25 cellular contexts compared by ENCODE assay signal in genomic region chr14:71004481-71004880, GRCh38.
DNase-seq lines count a peak whose midpoint lies in the region; ATAC-seq, FAIRE-seq and TF ChIP-seq lines count a peak whose summit lies in the region.
"Had no signal": no experiment of that assay in that cellular context is flagged by ENCODE, and none has a peak within 500 bp of the region (broad histone marks: within the 10 kb centered on the region; RNA-seq: fewer than 3 reads in every experiment).

No MANE protein-coding gene starts in this region.

- peaks cover 7% of the 10 kb centered on the region; the same call in 1 of the 2 replicates for H3K79me2 ChIP-seq in HCT116 (ENCODE audit: insufficient read depth, low read length)
- H3K79me2 ChIP-seq in astrocyte (ENCODE audit: insufficient read depth, low read length) = peaks cover 21% of the 10 kb centered on the region

- H3K36me3 Mint-ChIP-seq in astrocyte (ENCODE audit: low read depth, unreplicated experiment) = peaks cover 22% of the 10 kb centered on the region

- H3K27me3 ChIP-seq in cardiac muscle cell (no peaks in the 10 kb centered on the region), HCT116 (ENCODE audit: insufficient read depth, low read length) (no peaks in the 10 kb centered on the region), astrocyte (ENCODE audit: insufficient read depth, low read length) (no peaks in the 10 kb centered on the region)
- H3K27me3 ChIP-seq: ascending aorta, dorsolateral prefrontal cortex, SJSA1 had no signal

- no TSS peak for BruUV-seq in HCT116 (replicated peaks; lab: Mats Ljungman, UMichigan)

- no peaks in the 10 kb centered on the region for H3K27me3 Mint-ChIP-seq in astrocyte (ENCODE audit: low read depth, unreplicated experiment)
- H3K27me3 Mint-ChIP-seq in stimulated activated naive CD8-positive, alpha-beta T cell treated with anti-CD3 and anti-CD28 coated beads, Interleukin-15, amount 100 ng/mL, for 72 hours = no peaks in the 10 kb centered on the region
- H3K27me3 Mint-ChIP-seq: progenitor cell of endocrine pancreas had no signal

- H3K4me2 ChIP-seq in HCT116 (ENCODE audit: low read length) (peak overlapping the region; percentile 17; the same call in 1 of the 2 replicates), astrocyte (ENCODE audit: low read length) (peak overlapping the region; percentile 40)

- intact Hi-C loops in Right ventricle myocardium inferior (cut with DNase I) (no loop called here), HCT116 (cut with micrococcal nuclease) (no loop called here)

- peak overlapping the region; percentile 96 for H3K27ac ChIP-seq in cardiac muscle cell
- H3K27ac ChIP-seq in HCT116 (ENCODE audit: low read depth, low read length) = no peak overlapping the region
- peak overlapping the region; percentile 4 for H3K27ac ChIP-seq in astrocyte (ENCODE audit: low read depth, low read length)
- H3K27ac ChIP-seq: ascending aorta, dorsolateral prefrontal cortex, SJSA1 had no signal

- H4K20me1 ChIP-seq in HCT116 (ENCODE audit: insufficient read depth) (no peaks in the 10 kb centered on the region), astrocyte (ENCODE audit: insufficient read depth, low read length) (peaks cover 22% of the 10 kb centered on the region)

- RAD21 ChIA-PET in HCT116 (lab: Charles Lee; ENCODE audit: low non-redundant PET in 1 of 2, low total read pairs in 2 of 2, uncharacterized antibody in 2 of 2, unreplicated experiment in 2 of 2) = no interaction called here

- no peak overlapping the region for H3K9ac ChIP-seq in HCT116 (ENCODE audit: low read length)
- H3K9ac ChIP-seq in astrocyte (ENCODE audit: low read length) = no peak overlapping the region

- H3K36me3 ChIP-seq in cardiac muscle cell (no peaks in the 10 kb centered on the region), HCT116 (ENCODE audit: control insufficient read depth in 1 of 2, insufficient read depth in 2 of 2, low read length in 2 of 2) (no peaks in the 10 kb centered on the region), astrocyte (ENCODE audit: insufficient read depth, low read length) (peaks cover 7% of the 10 kb centered on the region)

- DNase-seq in cardiac muscle cell (ENCODE audit: low read depth in 1 of 2, low spot score in 1 of 2) (no peak), Right ventricle myocardium inferior (ENCODE audit: missing footprints) (no peak), HCT116 (ENCODE audit: low read depth, low spot score) (no peak), astrocyte (ENCODE audit: low read depth) (no peak), HPDE6-E6E7 (ENCODE audit: extremely low spot score) (no peak)
- DNase-seq in stimulated activated naive CD8-positive, alpha-beta T cell treated with anti-CD3 and anti-CD28 coated beads, Interleukin-15, amount 100 ng/mL, for 72 hours = no peak
- no peak for DNase-seq in activated effector memory CD4-positive, alpha-beta T cell treated with Interleukin-2 at 50 U/mL for 16 hours
- DNase-seq: activated CD4-positive, alpha-beta T cell treated with anti-CD3 and anti-CD28 coated beads, Interleukin-2, amount 50 U/mL, for 1 hour; activated naive CD4-positive, alpha-beta T cell treated with anti-CD3 and anti-CD28 coated beads, Interleukin-2, amount 50 U/mL, for 16 hours; DMS153; dorsolateral prefrontal cortex; GF-D8; glutamatergic neuron; kidney glomerular epithelial cell; NCI-H1105 treated with DMSO at 0.1 percent for 48 hours; NCI-H2029; NCI-H2227 treated with DMSO at 0.1 percent for 48 hours; NCI-H69; stimulated activated CD4-positive, alpha-beta T cell treated with anti-CD3 and anti-CD28 coated beads, Interleukin-15, amount 100 ng/mL, for 24 hours; T-helper 2 cell; trophoblast cell had no signal

- no peak overlapping the region for H3K27ac Mint-ChIP-seq in astrocyte (ENCODE audit: unreplicated experiment)
- peak overlapping the region; percentile 19 to 63 for H3K27ac Mint-ChIP-seq in stimulated activated naive CD8-positive, alpha-beta T cell treated with anti-CD3 and anti-CD28 coated beads, Interleukin-15, amount 100 ng/mL, for 72 hours
- H3K27ac Mint-ChIP-seq: progenitor cell of endocrine pancreas had no signal

- ATAC-seq in Right ventricle myocardium inferior = no peak
- no peak for ATAC-seq in HCT116
- peak; percentile 59 for ATAC-seq in stimulated activated naive CD8-positive, alpha-beta T cell treated with anti-CD3 and anti-CD28 coated beads, Interleukin-15, amount 100 ng/mL, for 72 hours

- CTCF ChIA-PET in HCT116 (lab: Charles Lee) = no interaction called here

- H3K9me3 ChIP-seq in cardiac muscle cell (ENCODE audit: low read depth) (no peaks in the 10 kb centered on the region), HCT116 (ENCODE audit: control insufficient read depth in 1 of 2, insufficient read depth in 1 of 2, low read depth in 1 of 2, low read length in 2 of 2) (no peaks in the 10 kb centered on the region), astrocyte (ENCODE audit: insufficient read depth, low read depth, low read length) (no peaks in the 10 kb centered on the region)
- H3K9me3 ChIP-seq: ascending aorta, SJSA1 had no signal

- H3K4me1 ChIP-seq in cardiac muscle cell (ENCODE audit: low read depth) = peaks cover 48% of the 10 kb centered on the region
- peaks cover 4 to 32% of the 10 kb centered on the region in 2 experiments; a peak in 3 of 4 replicates for H3K4me1 ChIP-seq in HCT116 (ENCODE audit: control insufficient read depth in 1 of 2, insufficient read depth in 2 of 2, low read length in 2 of 2)
- peaks cover 18% of the 10 kb centered on the region for H3K4me1 ChIP-seq in astrocyte (ENCODE audit: insufficient read depth, low read length)
- H3K4me1 ChIP-seq: ascending aorta had no signal

- no peak for TF ChIP-seq CTCF in cardiac muscle cell (IDR thresholded peaks at IDR 0.05; ENCODE audit: low read depth, low read length)
- no peak for TF ChIP-seq CTCF in HCT116 (IDR thresholded peaks at IDR 0.05 in 2 of 3, conservative IDR thresholded peaks at IDR 0.05 in 1 of 3; ENCODE audit: borderline replicate concordance in 1 of 3, insufficient read depth in 1 of 3, low read depth in 2 of 3, low read length in 2 of 3)
- no peak for TF ChIP-seq CTCF in astrocyte (IDR thresholded peaks at IDR 0.05; ENCODE audit: insufficient read depth, low read depth, low read length)

- TF ChIP-seq RAD21 in HCT116 (IDR thresholded peaks at IDR 0.05; ENCODE audit: low read depth) = no peak

- no peaks in the 10 kb centered on the region for H3K9me3 Mint-ChIP-seq in astrocyte (ENCODE audit: unreplicated experiment)
- H3K9me3 Mint-ChIP-seq in stimulated activated naive CD8-positive, alpha-beta T cell treated with anti-CD3 and anti-CD28 coated beads, Interleukin-15, amount 100 ng/mL, for 72 hours = no peaks in the 10 kb centered on the region

- H2AFZ ChIP-seq in HCT116 (ENCODE audit: low read depth, low read length, poor library complexity, severe bottlenecking) (no peak overlapping the region), astrocyte (ENCODE audit: low read depth, low read length) (no peak overlapping the region)

- H3K4me1 Mint-ChIP-seq in astrocyte (ENCODE audit: low read depth, unreplicated experiment) = peaks cover 13% of the 10 kb centered on the region
- peaks cover 56% of the 10 kb centered on the region for H3K4me1 Mint-ChIP-seq in stimulated activated naive CD8-positive, alpha-beta T cell treated with anti-CD3 and anti-CD28 coated beads, Interleukin-15, amount 100 ng/mL, for 72 hours

- no peaks in the 10 kb centered on the region for H3K9me2 ChIP-seq in HCT116 (ENCODE audit: insufficient read depth)

- no peak overlapping the region for H3K4me3 Mint-ChIP-seq in astrocyte (ENCODE audit: unreplicated experiment)
- no peak overlapping the region for H3K4me3 Mint-ChIP-seq in stimulated activated naive CD8-positive, alpha-beta T cell treated with anti-CD3 and anti-CD28 coated beads, Interleukin-15, amount 100 ng/mL, for 72 hours

- no peak overlapping the region for H3K4me3 ChIP-seq in cardiac muscle cell
- no peak overlapping the region for H3K4me3 ChIP-seq in HCT116 (replicated peaks in 1 of 2; ENCODE audit: low read depth in 1 of 2, low read length in 2 of 2)
- H3K4me3 ChIP-seq in astrocyte (ENCODE audit: insufficient read depth, low read depth, low read length) = no peak overlapping the region
- H3K4me3 ChIP-seq: ascending aorta, dorsolateral prefrontal cortex, SJSA1 had no signal

- TF ChIP-seq POLR2A in HCT116 (IDR thresholded peaks at IDR 0.05; ENCODE audit: borderline replicate concordance, extremely low read depth, insufficient read depth, insufficient read length) = no peak

- POLR2A ChIA-PET in HCT116 (lab: Charles Lee) = no interaction called here

- no peak for FAIRE-seq in astrocyte (lab: Jason Lieb, UNC)
- FAIRE-seq: endothelial cell of umbilical vein had no signal

TF ChIP-seq in HCT116, 20 proteins besides CTCF, POLR2A, EP300 and RAD21 (continues in another document):
- TF ChIP-seq ZFX (IDR thresholded peaks at IDR 0.05) (no peak), YY1 (IDR thresholded peaks at IDR 0.05; ENCODE audit: extremely low read depth, insufficient replicate concordance, low read depth, low read length) (no peak), TCF7L2 (IDR thresholded peaks at IDR 0.05; ENCODE audit: borderline replicate concordance, extremely low read depth, insufficient read depth, insufficient read length) (no peak), EGR1 (IDR thresholded peaks at IDR 0.05; ENCODE audit: low read depth) (no peak), FOSL1 (IDR thresholded peaks at IDR 0.05; ENCODE audit: low read depth) (no peak), ATF3 (IDR thresholded peaks at IDR 0.05) (no peak), SP1 (IDR thresholded peaks at IDR 0.05; ENCODE audit: low read depth) (no peak), ELF1 (IDR thresholded peaks at IDR 0.05; ENCODE audit: borderline replicate concordance, low read depth) (no peak), EZH2phosphoT487 (IDR thresholded peaks at IDR 0.05; ENCODE audit: borderline replicate concordance) (no peak), CEBPB (IDR thresholded peaks at IDR 0.05; ENCODE audit: low read depth) (no peak), CBX3 (IDR thresholded peaks at IDR 0.05; ENCODE audit: low read depth) (no peak), EZH2 (IDR thresholded peaks at IDR 0.05) (no peak), SRF (IDR thresholded peaks at IDR 0.05; ENCODE audit: low read depth) (no peak)
